21 cellular contexts compared by ENCODE assay signal in genomic region chr16:28103516-28104170, GRCh38. TPM values are rescaled to one million over a fixed set of nuclear protein-coding genes. Genes with fewer than 3 reads are reported as not detected.
"Had no signal": no experiment of that assay in that cellular context is flagged by ENCODE, and none has a peak within 500 bp of the region (broad histone marks: within the 10 kb centered on the region; RNA-seq: fewer than 3 reads in every experiment).

No MANE protein-coding gene starts in this region.

- DNase-seq: activated CD4-positive, alpha-beta T cell treated with anti-CD3 and anti-CD28 coated beads for 48 hours; activated CD4-positive, CD25-positive, alpha-beta regulatory T cell; activated CD8-positive, alpha-beta memory T cell treated with anti-CD3 and anti-CD28 coated beads for 24 hours; activated naive CD4-positive, alpha-beta T cell treated with anti-CD3 and anti-CD28 coated beads, Interleukin-2, amount 50 U/mL, for 16 hours; cortex of kidney; gastrocnemius medialis; head of caudate nucleus; left ventricle myocardium inferior; naive B cell; stimulated activated CD4-positive, alpha-beta T cell treated with anti-CD3 and anti-CD28 coated beads, Interleukin-2, amount 100 ng/mL, for 24 hours; T-helper 9 cell; trophoblast cell had no signal

- H3K9me3 ChIP-seq: adrenal gland, breast epithelium, gastrocnemius medialis, left ventricle myocardium inferior had no signal

- H3K27me3 Mint-ChIP-seq: activated T-helper 17 cell treated with anti-CD3 and anti-CD28 coated beads, Interleukin-2, amount 50 U/mL, for 72 hours; naive B cell; stimulated activated naive CD8-positive, alpha-beta T cell treated with anti-CD3 and anti-CD28 coated beads, Interleukin-15, Interleukin-2, amounts not matched to agents 100 ng/mL and 50 ng/mL, for 24 hours had no signal

- H3K27me3 ChIP-seq: adrenal gland, breast epithelium, gastrocnemius medialis had no signal

- H3K27ac ChIP-seq: adrenal gland, breast epithelium, gastrocnemius medialis, left ventricle myocardium inferior, SK-N-MC had no signal

- H3K4me1 Mint-ChIP-seq: naive B cell had no signal

- H3K27ac Mint-ChIP-seq: activated T-helper 17 cell treated with anti-CD3 and anti-CD28 coated beads, Interleukin-2, amount 50 U/mL, for 72 hours; stimulated activated naive CD8-positive, alpha-beta T cell treated with anti-CD3 and anti-CD28 coated beads, Interleukin-15, Interleukin-2, amounts not matched to agents 100 ng/mL and 50 ng/mL, for 24 hours had no signal

- H3K4me1 ChIP-seq: adrenal gland, breast epithelium, gastrocnemius medialis, left ventricle myocardium inferior had no signal

- ATAC-seq: activated T-helper 17 cell treated with anti-CD3 and anti-CD28 coated beads, Interleukin-2, amount 50 U/mL, for 72 hours; esophagus mucosa; gastrocnemius medialis had no signal

- H3K4me3 ChIP-seq: adrenal gland, breast epithelium, gastrocnemius medialis, left ventricle myocardium inferior, SK-N-MC had no signal

- H3K4me3 Mint-ChIP-seq: activated T-helper 17 cell treated with anti-CD3 and anti-CD28 coated beads, Interleukin-2, amount 50 U/mL, for 72 hours; naive B cell; stimulated activated naive CD8-positive, alpha-beta T cell treated with anti-CD3 and anti-CD28 coated beads, Interleukin-15, Interleukin-2, amounts not matched to agents 100 ng/mL and 50 ng/mL, for 24 hours had no signal

- H3K9me3 Mint-ChIP-seq: activated T-helper 17 cell treated with anti-CD3 and anti-CD28 coated beads, Interleukin-2, amount 50 U/mL, for 72 hours; naive B cell; stimulated activated naive CD8-positive, alpha-beta T cell treated with anti-CD3 and anti-CD28 coated beads, Interleukin-15, Interleukin-2, amounts not matched to agents 100 ng/mL and 50 ng/mL, for 24 hours had no signal

RNA-seq across cellular contexts. Expression of gene GSG1L, which starts 40.1 kb away (rescaled TPM):
- total RNA-seq: adrenal gland, astrocyte, breast epithelium, esophagus mucosa, gastrocnemius medialis, kidney epithelial cell, renal cortical epithelial cell had no signal
